Comparison of ENCODE assay signal across 8 cellular contexts in genomic region chr1:21782868-21783678, GRCh38. TPM values are rescaled to one million over a fixed set of nuclear protein-coding genes. Genes with fewer than 3 reads are reported as not detected.
A peak's percentile ranks its signal among the peaks of the same experiment; 100 is the strongest.
DNase-seq lines count a peak whose midpoint lies in the region; ATAC-seq and TF ChIP-seq lines count a peak whose summit lies in the region.

Gene USP48 (minus strand): TSS chr1:21783149. CDS start chr1:21782957, 192 bp downstream.

- H3K9me3 ChIP-seq in PC-9 (ENCODE audit: insufficient read depth, low read depth), result no peaks in the 10 kb centered on the region

- H3K4me2 ChIP-seq in PC-9, result peak within 1 kb of the TSS; percentile 88

- H3K4me3 ChIP-seq in PC-9 (peak within 1 kb of the TSS; percentile 96), epithelial cell of proximal tubule (ENCODE audit: low read depth, low read length) (peak within 1 kb of the TSS; percentile 87)

- H3K27me3 ChIP-seq in PC-9 (ENCODE audit: insufficient read depth, low read depth), result no peaks in the 10 kb centered on the region

- peaks cover 12% of the 10 kb centered on the region for H3K4me1 ChIP-seq in PC-9 (replicated peaks; ENCODE audit: insufficient read depth)

- H3F3A ChIP-seq in PC-9 (ENCODE audit: insufficient read depth, low read depth), result peaks cover 26% of the 10 kb centered on the region; the same call in 1 of the 2 replicates

- H3K27ac ChIP-seq in PC-9, result peak within 1 kb of the TSS; percentile 99

- H3K79me2 ChIP-seq in PC-9 (ENCODE audit: low read depth), result peaks cover 44% of the 10 kb centered on the region

- H2AFZ ChIP-seq in PC-9, result peak within 1 kb of the TSS; percentile 92

- TSS peak; percentile 97 for BruUV-seq in PC-9 (replicated peaks; lab: Mats Ljungman, UMichigan)

- peak; percentile 71 for ATAC-seq in GM21723 (IDR thresholded peaks at IDR 0.05; ENCODE audit: unreplicated experiment)

- H4K20me1 ChIP-seq in PC-9 (ENCODE audit: insufficient read depth), result peaks cover 4% of the 10 kb centered on the region; the same call in 1 of the 2 replicates

- H3K36me3 ChIP-seq in PC-9 (ENCODE audit: low read depth), result no peaks in the 10 kb centered on the region

- TF ChIP-seq CTCF in PC-9 (conservative IDR thresholded peaks at IDR 0.05) (0 out of 2 replicates have a peak, but pooled peaks have one; percentile 13), epithelial cell of proximal tubule (conservative IDR thresholded peaks at IDR 0.05; ENCODE audit: low read depth, low read length) (no peak)

- peak; percentile 95 for DNase-seq in DMS153 (lab: John Stamatoyannopoulos, UW)
- DNase-seq in KBM-7, result peak; percentile 94
- peak; percentile 82 to 97 for DNase-seq in PC-9
- DNase-seq in activated T-cell treated with anti-CD3 and anti-CD28 coated beads, Interleukin-2, amount 50 U/mL, for 1 hour, result peak; percentile 96
- DNase-seq in epithelial cell of proximal tubule (ENCODE audit: low read depth), result peak; percentile 30
- DNase-seq in mucosa of gallbladder (ENCODE audit: low spot score), result peak; percentile 96
- peak; percentile 95 for DNase-seq in stimulated activated CD8-positive, alpha-beta memory T cell treated with anti-CD3 and anti-CD28 coated beads, Interleukin-4, amount 100 ng/mL, for 24 hours (ENCODE audit: low read depth)

- H3K9me2 ChIP-seq in PC-9 (ENCODE audit: insufficient read depth), result no peaks in the 10 kb centered on the region

- POLR2A ChIA-PET in PC-9 (lab: Charles Lee; ENCODE audit: unreplicated experiment), result interaction anchor here (0.5 to 0.7 kb wide), 2 partner anchors 27 to 114 kb away, joined by 5 to 6 read pairs; no protein-coding TSS in a partner anchor

- in situ Hi-C loops in KBM-7 (cut with MboI; ENCODE audit: low pct_unique_long_range_greater_than_20kb, low sequenced_read_pairs), result no loop called here

- CTCF ChIA-PET in PC-9 (lab: Charles Lee), result interaction anchor here (0.6 kb wide), 2 partner anchors 32 to 513 kb away, joined by 3 to 12 read pairs; no protein-coding TSS in a partner anchor

- intact Hi-C loops in PC-9 (cut with micrococcal nuclease; ENCODE audit: unreplicated experiment), result loop anchor here (2.0 to 10.0 kb wide), 4 partner anchors 18 to 179 kb away; partner anchors contain the start of gene HSPG2

RNA-seq across cellular contexts. Expression of gene USP48, which starts in this region (rescaled TPM):
- 63.1 and 63.5 TPM in 2 replicates for total RNA-seq in PC-9 (2021)
- 19.2 and 24.0 TPM in 2 replicates for total RNA-seq in epithelial cell of proximal tubule
- 62.9 TPM for total RNA-seq in mucosa of gallbladder

Comparison
In these comparisons a context has a peak if more than half of its experiments do, and no peak if none do; other contexts are left out.
1. Peak in every context shown above with its lines: DNase-seq, ATAC-seq, H3K4me3 ChIP-seq and H3K27ac ChIP-seq.
2. DNase-seq: peak in every context shown above with its lines; median percentile 96 in activated T-cell treated with anti-CD3 and anti-CD28 coated beads, Interleukin-2, amount 50 U/mL, for 1 hour; 96 in mucosa of gallbladder; 95 in DMS153; 95 in stimulated activated CD8-positive, alpha-beta memory T cell treated with anti-CD3 and anti-CD28 coated beads, Interleukin-4, amount 100 ng/mL, for 24 hours; 94 in KBM-7; 90 in PC-9; 30 in epithelial cell of proximal tubule.